18 cellular contexts compared by ENCODE assay signal in genomic region chr9:114417511-114417910, GRCh38. TPM values are rescaled to one million over a fixed set of nuclear protein-coding genes. Genes with fewer than 3 reads are reported as not detected.
DNase-seq lines count a peak whose midpoint lies in the region; ATAC-seq, FAIRE-seq and TF ChIP-seq lines count a peak whose summit lies in the region.
"Had no signal": no experiment of that assay in that cellular context is flagged by ENCODE, and none has a peak within 500 bp of the region (broad histone marks: within the 10 kb centered on the region; RNA-seq: fewer than 3 reads in every experiment).

No MANE protein-coding gene starts in this region.

- in situ Hi-C loops in ACHN (cut with HindIII; ENCODE audit: low pct_ligation_motif_present, low pct_unique_long_range_greater_than_20kb, low sequenced_read_pairs) = no loop called here
- in situ Hi-C loops in GM13977 (cut with MboI; ENCODE audit: low pct_unique_long_range_greater_than_20kb, low sequenced_read_pairs, unreplicated experiment) = loop anchor here (25.0 kb wide), 1 partner anchor 595 kb away; no protein-coding TSS in a partner anchor

- DNase-seq in ACHN (peak; percentile 8), GM13977 (ENCODE audit: low spot score) (no peak), T-helper 17 cell (no peak), fibroblast of mammary gland (ENCODE audit: low read depth) (peak; percentile 55), frontal cortex (ENCODE audit: low spot score in 2 of 2) (no peak), activated gamma-delta T cell (lab: John Stamatoyannopoulos, UW) (no peak), pons (ENCODE audit: low spot score) (no peak)
- DNase-seq in activated T-cell treated with anti-CD3 and anti-CD28 coated beads, Interleukin-2, amount 50 U/mL, for 1 hour = no peak
- DNase-seq: activated CD4-positive, alpha-beta T cell treated with anti-CD3 and anti-CD28 coated beads, Interleukin-2, amount 50 U/mL, for 48 hours; activated effector memory CD4-positive, alpha-beta T cell treated with anti-CD3 and anti-CD28 coated beads, Interleukin-2, amount 50 U/mL, for 16 hours; central memory CD4-positive, alpha-beta T cell; midbrain; NCI-H1092; uterus had no signal

- H3K27me3 Mint-ChIP-seq in T-helper 17 cell = no peaks in the 10 kb centered on the region
- H3K27me3 Mint-ChIP-seq: B cell had no signal

- no peaks in the 10 kb centered on the region for H3K9me3 ChIP-seq in T-helper 17 cell (ENCODE audit: control insufficient read depth, low read length, poor library complexity, severe bottlenecking)
- H3K9me3 ChIP-seq: uterus had no signal

- FAIRE-seq in frontal cortex (lab: Jason Lieb, UNC) = no peak
- FAIRE-seq: GM18507, H1, RCC 7860 had no signal

- H3K27ac Mint-ChIP-seq in T-helper 17 cell = no peak overlapping the region
- H3K27ac Mint-ChIP-seq: B cell had no signal

- H3K36me3 Mint-ChIP-seq in T-helper 17 cell (ENCODE audit: low read depth) = peaks cover 2% of the 10 kb centered on the region

- H3K4me1 Mint-ChIP-seq in T-helper 17 cell = peaks cover 36% of the 10 kb centered on the region
- H3K4me1 Mint-ChIP-seq: B cell had no signal

- H3K4me3 Mint-ChIP-seq in T-helper 17 cell = peak overlapping the region; percentile 63
- H3K4me3 Mint-ChIP-seq: B cell had no signal

- H3K4me3 ChIP-seq in fibroblast of mammary gland (ENCODE audit: control insufficient read depth, low read depth, low read length) = no peak overlapping the region
- H3K4me3 ChIP-seq: uterus had no signal

- TF ChIP-seq CTCF in GM13977 (IDR thresholded peaks at IDR 0.05; ENCODE audit: extremely low read depth, insufficient read depth, missing control alignments) (peak; percentile 21), fibroblast of mammary gland (conservative IDR thresholded peaks at IDR 0.05; ENCODE audit: control insufficient read depth, insufficient read depth, low read depth, low read length) (peak; percentile 5)

- no peak for ATAC-seq in T-helper 17 cell

RNA-seq across cellular contexts. Expression of gene AKNA, which starts 29.7 kb away (rescaled TPM):
- total RNA-seq in T-helper 17 cell = 100 to 1,000 TPM; 263 to 323 TPM
- 3.3 TPM for total RNA-seq in frontal cortex

Comparison
In these comparisons a context has a peak if more than half of its experiments do, and no peak if none do; other contexts are left out.
1. DNase-seq: peak in ACHN (single experiment) and fibroblast of mammary gland (single experiment); none in GM13977 (single experiment), T-helper 17 cell (0 of 3), activated T-cell treated with anti-CD3 and anti-CD28 coated beads, Interleukin-2, amount 50 U/mL, for 1 hour (single experiment), frontal cortex (0 of 2), activated gamma-delta T cell (single experiment) and pons (single experiment).
2. RNA of gene AKNA, which starts 29.7 kb away (total RNA-seq): 263 to 323 TPM in T-helper 17 cell; 3.3 TPM in frontal cortex (single experiment); every median in the first group is over 10 times any median in the second.